21 cellular contexts compared by ENCODE assay signal in genomic region chr22:19998232-19998951, GRCh38. TPM values are rescaled to one million over a fixed set of nuclear protein-coding genes. Genes with fewer than 3 reads are reported as not detected.
DNase-seq lines count a peak whose midpoint lies in the region; ATAC-seq and TF ChIP-seq lines count a peak whose summit lies in the region.
"Had no signal": no experiment of that assay in that cellular context is flagged by ENCODE, and none has a peak within 500 bp of the region (broad histone marks: within the 10 kb centered on the region; RNA-seq: fewer than 3 reads in every experiment).

No MANE protein-coding gene starts in this region.

- H3K27me3 Mint-ChIP-seq in chondrocyte (ENCODE audit: low read depth) (no peaks in the 10 kb centered on the region), CD14-positive monocyte (ENCODE audit: low read depth in 3 of 3) (peaks cover 8 to 22% (median 10%) of the 10 kb centered on the region in 3 donors)
- H3K27me3 Mint-ChIP-seq: activated naive CD4-positive, alpha-beta T cell treated with anti-CD3 and anti-CD28 coated beads, Interleukin-2, amount 50 U/mL, for 24 hours; CD4-positive, alpha-beta T cell; progenitor cell of endocrine pancreas had no signal

- 41% methylated on average over 14 of the region's 16 CpGs for WGBS in mesenchymal stem cell

- H3K9me3 ChIP-seq in mesenchymal stem cell (ENCODE audit: control insufficient read depth, low read length) (peaks cover 5% of the 10 kb centered on the region), tibial artery (no peaks in the 10 kb centered on the region)

- H2AFZ ChIP-seq in mesenchymal stem cell (ENCODE audit: low read depth, low read length) = no peak overlapping the region

- H2BK12ac ChIP-seq in mesenchymal stem cell (ENCODE audit: low read length in 2 of 2) = no peak overlapping the region

- H3K79me1 ChIP-seq in mesenchymal stem cell (replicated peaks; ENCODE audit: low read length, poor library complexity, severe bottlenecking) = no peaks in the 10 kb centered on the region

- H3K27ac ChIP-seq in mesenchymal stem cell (ENCODE audit: low read length, poor library complexity, severe bottlenecking) (no peak overlapping the region), tibial artery (peak overlapping the region; percentile 5 to 51)
- H3K27ac ChIP-seq: 22Rv1, SK-N-MC had no signal

- peak overlapping the region; percentile 37 for H4K91ac ChIP-seq in mesenchymal stem cell (ENCODE audit: low read length)

- H3K4me1 ChIP-seq in mesenchymal stem cell (ENCODE audit: control insufficient read depth, insufficient read depth, low read depth, low read length) (peaks cover 48% of the 10 kb centered on the region), tibial artery (peaks cover 8 to 70% (median 59%) of the 10 kb centered on the region in 4 donors)

- H3K14ac ChIP-seq in mesenchymal stem cell (ENCODE audit: low read length in 2 of 2) = no peak overlapping the region

- H2BK5ac ChIP-seq in mesenchymal stem cell (ENCODE audit: low read depth, low read length, poor library complexity, severe bottlenecking) = no peak overlapping the region

- H4K8ac ChIP-seq in mesenchymal stem cell (ENCODE audit: low read length) = no peak overlapping the region

- H3K4me2 ChIP-seq in mesenchymal stem cell (ENCODE audit: low read length, poor library complexity, severe bottlenecking) = no peak overlapping the region

- intact Hi-C loops in tibial artery (cut with DNase I; ENCODE audit: low total_unique reads) (no loop called here), CD14-positive monocyte (cut with micrococcal nuclease) (no loop called here)

- H2AK5ac ChIP-seq in mesenchymal stem cell (ENCODE audit: low read length, severe bottlenecking) = no peak overlapping the region

- H3K9me3 Mint-ChIP-seq in chondrocyte (ENCODE audit: low read depth) (peaks cover 7% of the 10 kb centered on the region), CD14-positive monocyte (peaks cover 6 to 10% (median 7%) of the 10 kb centered on the region in 7 donors)

- H3K4ac ChIP-seq in mesenchymal stem cell (ENCODE audit: low read depth in 1 of 2, low read length in 2 of 2) = no peak overlapping the region

- H3K36me3 Mint-ChIP-seq in chondrocyte (ENCODE audit: low read depth) (peaks cover 3% of the 10 kb centered on the region), CD14-positive monocyte (no peaks in the 10 kb centered on the region)

- H3K23ac ChIP-seq in mesenchymal stem cell (ENCODE audit: low read length in 2 of 2) = no peak overlapping the region

- H3K27me3 ChIP-seq in mesenchymal stem cell (ENCODE audit: control insufficient read depth in 1 of 2, insufficient read depth in 1 of 2, low read length in 2 of 2) = peaks cover 0 to 31% of the 10 kb centered on the region in 2 experiments
- no peaks in the 10 kb centered on the region for H3K27me3 ChIP-seq in tibial artery

- no peak overlapping the region for H3K9ac ChIP-seq in mesenchymal stem cell (ENCODE audit: low read length)

- H3K4me3 ChIP-seq in mesenchymal stem cell (ENCODE audit: insufficient read depth in 1 of 2, low read depth in 1 of 2, low read length in 2 of 2) (no peak overlapping the region), tibial artery (no peak overlapping the region)
- H3K4me3 ChIP-seq: SK-N-MC had no signal

- DNase-seq in NCI-H1417 (lab: John Stamatoyannopoulos, UW) (peak in 2 of 3 experiments; percentile 46 to 73), NCI-H1417 treated with DMSO at 0.1 percent for 48 hours (lab: John Stamatoyannopoulos, UW) (no peak), chondrocyte (ENCODE audit: low spot score) (peak; percentile 84), mesenchymal stem cell (no peak), tibial artery (peak in 1 of 2 donors; percentile 64), CD14-positive monocyte (ENCODE audit: low spot score) (no peak)
- DNase-seq: activated CD4-positive, alpha-beta T cell treated with anti-CD3 and anti-CD28 coated beads for 4 hours; CD4-positive, alpha-beta T cell; effector CD8-positive, alpha-beta T cell; hippocampal formation; kidney glomerular epithelial cell; NCI-H187; NCI-H524 treated with DMSO at 0.1 percent for 48 hours; PC-3; stimulated activated naive CD4-positive, alpha-beta T cell had no signal

- H3K36me3 ChIP-seq in mesenchymal stem cell (ENCODE audit: control insufficient read depth in 1 of 2, insufficient read depth in 2 of 2, low read depth in 1 of 2, low read length in 2 of 2) = no peaks in the 10 kb centered on the region
- no peaks in the 10 kb centered on the region for H3K36me3 ChIP-seq in tibial artery

- H3K4me1 Mint-ChIP-seq in chondrocyte (ENCODE audit: low read depth) (peaks cover 28% of the 10 kb centered on the region), CD14-positive monocyte (no peaks in the 10 kb centered on the region)
- H3K4me1 Mint-ChIP-seq: activated naive CD4-positive, alpha-beta T cell treated with anti-CD3 and anti-CD28 coated beads, Interleukin-2, amount 50 U/mL, for 24 hours had no signal

- no peak overlapping the region for H2BK15ac ChIP-seq in mesenchymal stem cell (ENCODE audit: low read depth, poor library complexity, severe bottlenecking)

- ATAC-seq in HG03521 (IDR thresholded peaks at IDR 0.05; ENCODE audit: unreplicated experiment) (no peak), HG02981 (IDR thresholded peaks at IDR 0.05; ENCODE audit: unreplicated experiment) (no peak)
- ATAC-seq: PC-3 had no signal

- H2BK120ac ChIP-seq in mesenchymal stem cell (ENCODE audit: low read depth, low read length) = no peak overlapping the region

- TF ChIP-seq CTCF in chondrocyte (IDR thresholded peaks at IDR 0.05) = no peak
- no peak for TF ChIP-seq CTCF in tibial artery (IDR thresholded peaks at IDR 0.05)
- TF ChIP-seq CTCF in CD14-positive monocyte (IDR thresholded peaks at IDR 0.05) = no peak

- H3K18ac ChIP-seq in mesenchymal stem cell (ENCODE audit: low read depth in 1 of 2, low read length in 2 of 2) = no peak overlapping the region

- H3K4me3 Mint-ChIP-seq in chondrocyte (ENCODE audit: unreplicated experiment) (no peak overlapping the region), CD14-positive monocyte (no peak overlapping the region)
- H3K4me3 Mint-ChIP-seq: activated naive CD4-positive, alpha-beta T cell treated with anti-CD3 and anti-CD28 coated beads, Interleukin-2, amount 50 U/mL, for 24 hours; CD4-positive, alpha-beta T cell had no signal

- H3K27ac Mint-ChIP-seq in chondrocyte (ENCODE audit: unreplicated experiment) (no peak overlapping the region), CD14-positive monocyte (no peak overlapping the region)
- H3K27ac Mint-ChIP-seq: activated naive CD4-positive, alpha-beta T cell treated with anti-CD3 and anti-CD28 coated beads, Interleukin-2, amount 50 U/mL, for 24 hours; CD4-positive, alpha-beta T cell; progenitor cell of endocrine pancreas had no signal

RNA-seq across cellular contexts. Expression of gene ARVCF, which starts 18.2 kb away (rescaled TPM):
- total RNA-seq in chondrocyte = 15.2 to 24.2 TPM (median 21.5 TPM) in 3 replicates
- polyA plus RNA-seq in mesenchymal stem cell (2013, experiment 1 of 2) = 3.0 TPM
- polyA plus RNA-seq in mesenchymal stem cell (2013, experiment 2 of 2) = 3.2 TPM
- polyA plus RNA-seq in CD14-positive monocyte = under 1 TPM; 0.31 to 0.44 TPM

RNA-seq across cellular contexts. Expression of gene TANGO2, which starts 22.5 kb away (rescaled TPM):
- 21.7 to 30.4 TPM (median 30.1 TPM) in 3 replicates for total RNA-seq in chondrocyte
- polyA plus RNA-seq in mesenchymal stem cell (2013, experiment 1 of 2) = 16.0 TPM
- polyA plus RNA-seq in mesenchymal stem cell (2013, experiment 2 of 2) = 16.1 TPM
- 10 to 100 TPM; 56.4 to 58.2 TPM for polyA plus RNA-seq in CD14-positive monocyte

RNA-seq across cellular contexts. Expression of gene TXNRD2, which starts 56.8 kb away (rescaled TPM):
- total RNA-seq in chondrocyte = 12.5 to 15.8 TPM (median 14.1 TPM) in 3 replicates
- 5.8 TPM for polyA plus RNA-seq in mesenchymal stem cell (2013, experiment 1 of 2)
- polyA plus RNA-seq in mesenchymal stem cell (2013, experiment 2 of 2) = 6.0 TPM
- 10 to 100 TPM; 24.9 to 30.8 TPM for polyA plus RNA-seq in CD14-positive monocyte

RNA-seq across cellular contexts. Expression of gene COMT, which starts 56.8 kb away (rescaled TPM):
- total RNA-seq in chondrocyte = 66.6 to 186 TPM (median 177 TPM) in 3 replicates
- 51.6 TPM for polyA plus RNA-seq in mesenchymal stem cell (2013, experiment 1 of 2)
- 55.0 TPM for polyA plus RNA-seq in mesenchymal stem cell (2013, experiment 2 of 2)
- 100 to 1,000 TPM; 329 to 400 TPM for polyA plus RNA-seq in CD14-positive monocyte

Comparison
In these comparisons a context has a peak if more than half of its experiments do, and no peak if none do; other contexts are left out.
1. DNase-seq: peak in NCI-H1417 (2 of 3) and chondrocyte (single experiment); none in NCI-H1417 treated with DMSO at 0.1 percent for 48 hours (single experiment), mesenchymal stem cell (single experiment) and CD14-positive monocyte (single experiment).